In genomic region chr21:45952974-45953373, GRCh38 we compare ENCODE assay signal across 26 cellular contexts. TPM values are rescaled to one million over a fixed set of nuclear protein-coding genes. Genes with fewer than 3 reads are reported as not detected.
DNase-seq lines count a peak whose midpoint lies in the region; ATAC-seq and TF ChIP-seq lines count a peak whose summit lies in the region.
"Had no signal": no experiment of that assay in that cellular context is flagged by ENCODE, and none has a peak within 500 bp of the region (broad histone marks: within the 10 kb centered on the region; RNA-seq: fewer than 3 reads in every experiment).

No MANE protein-coding gene starts in this region.

- H3K4me3 ChIP-seq in mesenchymal stem cell (ENCODE audit: insufficient read depth in 1 of 2, low read depth in 1 of 2, low read length in 2 of 2) (no peak overlapping the region), sigmoid colon (no peak overlapping the region), vagina (no peak overlapping the region)
- H3K4me3 ChIP-seq in CD8-positive, alpha-beta memory T cell (ENCODE audit: low read length): no peak overlapping the region
- H3K4me3 ChIP-seq: K562, psoas muscle had no signal

- no peak overlapping the region for H2BK120ac ChIP-seq in mesenchymal stem cell (ENCODE audit: low read depth, low read length)

- H3K79me1 ChIP-seq in mesenchymal stem cell (replicated peaks; ENCODE audit: low read length, poor library complexity, severe bottlenecking): no peaks in the 10 kb centered on the region

- no peak overlapping the region for H4K8ac ChIP-seq in mesenchymal stem cell (ENCODE audit: low read length)

- H3K14ac ChIP-seq in mesenchymal stem cell (ENCODE audit: low read length in 2 of 2): no peak overlapping the region

- no peak overlapping the region for H3K4me3 Mint-ChIP-seq in activated naive CD8-positive, alpha-beta T cell
- no peak overlapping the region for H3K4me3 Mint-ChIP-seq in activated naive CD8-positive, alpha-beta T cell treated with anti-CD3 and anti-CD28 coated beads, Interleukin-2, amount 50 U/mL, for 24 hours
- H3K4me3 Mint-ChIP-seq in CD8-positive, alpha-beta memory T cell: no peak overlapping the region
- H3K4me3 Mint-ChIP-seq: activated CD4-positive, alpha-beta memory T cell treated with anti-CD3 and anti-CD28 coated beads for 36 hours had no signal

- TF ChIP-seq CTCF in sigmoid colon (IDR thresholded peaks at IDR 0.05) (no peak), vagina (IDR thresholded peaks at IDR 0.05) (no peak)

- POLR2A ChIA-PET in CD8-positive, alpha-beta memory T cell (lab: Charles Lee): no interaction called here

- DNase-seq in activated naive CD8-positive, alpha-beta T cell treated with anti-CD3 and anti-CD28 coated beads, Interleukin-2, amount 50 U/mL, for 24 hours: no peak
- DNase-seq in mesenchymal stem cell (no peak), sigmoid colon (no peak), vagina (ENCODE audit: extremely low spot score in 2 of 2) (no peak), ACHN (no peak)
- DNase-seq in CD8-positive, alpha-beta memory T cell: no peak
- no peak for DNase-seq in activated CD8-positive, alpha-beta memory T cell treated with anti-CD3 and anti-CD28 coated beads, Interleukin-2, amount 50 U/mL, for 4 hours
- DNase-seq: activated CD4-positive, alpha-beta memory T cell treated with anti-CD3 and anti-CD28 coated beads for 36 hours; C1 segment of cervical spinal cord; Caco-2; dermis blood vessel endothelial cell; DMS53; foreskin keratinocyte; NCI-H1048; NCI-H1694; psoas muscle; SHP77 treated with DMSO at 0.1 percent for 48 hours; stimulated activated naive CD4-positive, alpha-beta T cell treated with Interleukin-2 at 50 U/mL for 16 hours; T-helper 2 cell had no signal

- no peak overlapping the region for H3K23ac ChIP-seq in mesenchymal stem cell (ENCODE audit: low read length in 2 of 2)

- H3K36me3 ChIP-seq in mesenchymal stem cell (ENCODE audit: control insufficient read depth in 1 of 2, insufficient read depth in 2 of 2, low read depth in 1 of 2, low read length in 2 of 2) (no peaks in the 10 kb centered on the region), sigmoid colon (no peaks in the 10 kb centered on the region), vagina (no peaks in the 10 kb centered on the region)
- no peaks in the 10 kb centered on the region for H3K36me3 ChIP-seq in CD8-positive, alpha-beta memory T cell (ENCODE audit: insufficient read depth, low read length)
- H3K36me3 ChIP-seq: neutrophil had no signal

- TF ChIP-seq POLR2A in sigmoid colon (IDR thresholded peaks at IDR 0.05) (no peak), vagina (IDR thresholded peaks at IDR 0.05) (no peak)

- H3K4me1 Mint-ChIP-seq in activated naive CD8-positive, alpha-beta T cell (ENCODE audit: low read depth): peaks cover under 1% of the 10 kb centered on the region
- no peaks in the 10 kb centered on the region for H3K4me1 Mint-ChIP-seq in activated naive CD8-positive, alpha-beta T cell treated with anti-CD3 and anti-CD28 coated beads, Interleukin-2, amount 50 U/mL, for 24 hours
- peaks cover 0 to under 1% (median 0%) of the 10 kb centered on the region in 3 donors for H3K4me1 Mint-ChIP-seq in CD8-positive, alpha-beta memory T cell

- H3K9me3 ChIP-seq in mesenchymal stem cell (ENCODE audit: control insufficient read depth, low read length): no peaks in the 10 kb centered on the region
- no peaks in the 10 kb centered on the region for H3K9me3 ChIP-seq in sigmoid colon
- no peaks in the 10 kb centered on the region for H3K9me3 ChIP-seq in vagina
- H3K9me3 ChIP-seq in CD8-positive, alpha-beta memory T cell (ENCODE audit: low read length): no peaks in the 10 kb centered on the region
- H3K9me3 ChIP-seq: Caco-2, neutrophil, psoas muscle had no signal

- no peak for ATAC-seq in activated naive CD8-positive, alpha-beta T cell treated with anti-CD3 and anti-CD28 coated beads, Interleukin-2, amount 50 U/mL, for 24 hours
- ATAC-seq: activated naive CD4-positive, alpha-beta T cell treated with anti-CD3 and anti-CD28 coated beads, Interleukin-2, amount 50 U/mL, for 72 hours; esophagus mucosa; foreskin keratinocyte; K562; Panc1; psoas muscle had no signal

- H2AFZ ChIP-seq in mesenchymal stem cell (ENCODE audit: low read depth, low read length): no peak overlapping the region

- no peak overlapping the region for H2BK15ac ChIP-seq in mesenchymal stem cell (ENCODE audit: low read depth, poor library complexity, severe bottlenecking)

- WGBS in mesenchymal stem cell: 90% methylated on average over 11 of the region's 11 CpGs
- 71 to 73% methylated on average over 11 of the region's 11 CpGs for WGBS in sigmoid colon, 2 donors

- no peak overlapping the region for H3K4me2 ChIP-seq in mesenchymal stem cell (ENCODE audit: low read length, poor library complexity, severe bottlenecking)

- CTCF ChIA-PET in CD8-positive, alpha-beta memory T cell (lab: Charles Lee): no interaction called here

- no peak overlapping the region for H2BK12ac ChIP-seq in mesenchymal stem cell (ENCODE audit: low read length in 2 of 2)

- H4K91ac ChIP-seq in mesenchymal stem cell (ENCODE audit: low read length): no peak overlapping the region

- H3K27ac ChIP-seq in mesenchymal stem cell (ENCODE audit: low read length, poor library complexity, severe bottlenecking) (no peak overlapping the region), sigmoid colon (peak overlapping the region; percentile 80 to 88 (median 82)), vagina (peak overlapping the region; percentile 71)
- H3K27ac ChIP-seq in CD8-positive, alpha-beta memory T cell (ENCODE audit: low read depth, low read length): no peak overlapping the region
- H3K27ac ChIP-seq: 22Rv1, foreskin keratinocyte, neutrophil, psoas muscle had no signal

- peaks cover 5% of the 10 kb centered on the region for H3K27me3 Mint-ChIP-seq in activated naive CD8-positive, alpha-beta T cell
- H3K27me3 Mint-ChIP-seq in activated naive CD8-positive, alpha-beta T cell treated with anti-CD3 and anti-CD28 coated beads, Interleukin-2, amount 50 U/mL, for 24 hours: peaks cover 9% of the 10 kb centered on the region
- H3K27me3 Mint-ChIP-seq in CD8-positive, alpha-beta memory T cell: peaks cover 20 to 44% of the 10 kb centered on the region in 2 donors

- peak overlapping the region; percentile 6 for H3K27ac Mint-ChIP-seq in activated naive CD8-positive, alpha-beta T cell
- H3K27ac Mint-ChIP-seq in activated naive CD8-positive, alpha-beta T cell treated with anti-CD3 and anti-CD28 coated beads, Interleukin-2, amount 50 U/mL, for 24 hours: no peak overlapping the region
- no peak overlapping the region for H3K27ac Mint-ChIP-seq in CD8-positive, alpha-beta memory T cell
- H3K27ac Mint-ChIP-seq: activated CD4-positive, alpha-beta memory T cell treated with anti-CD3 and anti-CD28 coated beads for 36 hours; activated naive CD4-positive, alpha-beta T cell treated with anti-CD3 and anti-CD28 coated beads, Interleukin-2, amount 50 U/mL, for 72 hours had no signal

- no peak overlapping the region for H3K4ac ChIP-seq in mesenchymal stem cell (ENCODE audit: low read depth in 1 of 2, low read length in 2 of 2)

- intact Hi-C loops in sigmoid colon (cut with DNase I) (no loop called here), vagina (cut with DNase I) (no loop called here)

- TF ChIP-seq EP300 in sigmoid colon (IDR thresholded peaks at IDR 0.05): no peak

- no peak overlapping the region for H2BK5ac ChIP-seq in mesenchymal stem cell (ENCODE audit: low read depth, low read length, poor library complexity, severe bottlenecking)

- H3K18ac ChIP-seq in mesenchymal stem cell (ENCODE audit: low read depth in 1 of 2, low read length in 2 of 2): no peak overlapping the region

- H3K4me1 ChIP-seq in mesenchymal stem cell (ENCODE audit: control insufficient read depth, insufficient read depth, low read depth, low read length): peaks cover 14% of the 10 kb centered on the region
- peaks cover 0 to 42% (median 39%) of the 10 kb centered on the region in 4 donors for H3K4me1 ChIP-seq in sigmoid colon
- H3K4me1 ChIP-seq in vagina: peaks cover 60% of the 10 kb centered on the region
- H3K4me1 ChIP-seq in CD8-positive, alpha-beta memory T cell (ENCODE audit: insufficient read depth, low read length): no peaks in the 10 kb centered on the region
- H3K4me1 ChIP-seq: foreskin keratinocyte, psoas muscle had no signal

- in situ Hi-C loops in ACHN (cut with HindIII; ENCODE audit: low pct_ligation_motif_present, low pct_unique_long_range_greater_than_20kb, low sequenced_read_pairs): no loop called here

- peak overlapping the region; percentile 88 for H3K9ac ChIP-seq in mesenchymal stem cell (ENCODE audit: low read length)

- H3K9me3 Mint-ChIP-seq in activated naive CD8-positive, alpha-beta T cell (ENCODE audit: low read depth): no peaks in the 10 kb centered on the region
- H3K9me3 Mint-ChIP-seq in activated naive CD8-positive, alpha-beta T cell treated with anti-CD3 and anti-CD28 coated beads, Interleukin-2, amount 50 U/mL, for 24 hours: no peaks in the 10 kb centered on the region
- H3K9me3 Mint-ChIP-seq in CD8-positive, alpha-beta memory T cell: no peaks in the 10 kb centered on the region
- H3K9me3 Mint-ChIP-seq: activated CD4-positive, alpha-beta memory T cell treated with anti-CD3 and anti-CD28 coated beads for 36 hours; activated naive CD4-positive, alpha-beta T cell treated with anti-CD3 and anti-CD28 coated beads, Interleukin-2, amount 50 U/mL, for 72 hours had no signal

- no peaks in the 10 kb centered on the region for H3K36me3 Mint-ChIP-seq in activated naive CD8-positive, alpha-beta T cell
- no peaks in the 10 kb centered on the region for H3K36me3 Mint-ChIP-seq in activated naive CD8-positive, alpha-beta T cell treated with anti-CD3 and anti-CD28 coated beads, Interleukin-2, amount 50 U/mL, for 24 hours (ENCODE audit: low read depth)
- H3K36me3 Mint-ChIP-seq in CD8-positive, alpha-beta memory T cell: no peaks in the 10 kb centered on the region
- H3K36me3 Mint-ChIP-seq: activated CD4-positive, alpha-beta memory T cell treated with anti-CD3 and anti-CD28 coated beads for 36 hours; activated naive CD4-positive, alpha-beta T cell treated with anti-CD3 and anti-CD28 coated beads, Interleukin-2, amount 50 U/mL, for 72 hours had no signal

- no peak overlapping the region for H2AK5ac ChIP-seq in mesenchymal stem cell (ENCODE audit: low read length, severe bottlenecking)

- H3K27me3 ChIP-seq in mesenchymal stem cell (ENCODE audit: control insufficient read depth in 1 of 2, insufficient read depth in 1 of 2, low read length in 2 of 2) (peaks cover 0 to 8% of the 10 kb centered on the region in 2 experiments), sigmoid colon (no peaks in the 10 kb centered on the region), vagina (no peaks in the 10 kb centered on the region)
- H3K27me3 ChIP-seq in CD8-positive, alpha-beta memory T cell (ENCODE audit: insufficient read depth, low read length, poor library complexity, severe bottlenecking): no peaks in the 10 kb centered on the region

RNA-seq across cellular contexts. Expression of gene COL6A1, which starts 28.6 kb away (rescaled TPM):
- polyA plus RNA-seq in mesenchymal stem cell (2013, experiment 1 of 2): 2,201 TPM
- 2,173 TPM for polyA plus RNA-seq in mesenchymal stem cell (2013, experiment 2 of 2)
- total RNA-seq in sigmoid colon (1,000 to 10,000 TPM in 2 of 4 donors, 100 to 1,000 TPM in 2; 622 to 1,755 (median 1,184) TPM), vagina (520 TPM)
- polyA plus RNA-seq in sigmoid colon: 100 to 1,000 TPM in 1 of 3 donors, 10 to 100 TPM in 2; 14.3 to 131 (median 28.2) TPM
- total RNA-seq in CD8-positive, alpha-beta memory T cell: 10 to 100 TPM; 12.1 to 13.1 TPM
- polyA plus RNA-seq in CD8-positive, alpha-beta memory T cell: 1.6 TPM

Comparison
In these comparisons a context has a peak if more than half of its experiments do, and no peak if none do; other contexts are left out.
1. H3K27ac ChIP-seq: peak in sigmoid colon (4 of 4) and vagina (single experiment); none in mesenchymal stem cell (single experiment) and CD8-positive, alpha-beta memory T cell (single experiment).
2. RNA of gene COL6A1, which starts 28.6 kb away (total RNA-seq): 622 to 1,755 TPM in sigmoid colon and 520 TPM in vagina (single experiment); 12.1 to 13.1 TPM in CD8-positive, alpha-beta memory T cell; every median in the first group is over 10 times any median in the second.